In genomic region chr7:47100815-47101435, GRCh38 we compare ENCODE assay signal across 8 cellular contexts.
DNase-seq lines count a peak whose midpoint lies in the region; ATAC-seq and TF ChIP-seq lines count a peak whose summit lies in the region.

No MANE protein-coding gene starts in this region.

- intact Hi-C loops in left ventricle myocardium superior (cut with micrococcal nuclease), result loop anchor here (10.0 kb wide), 2 partner anchors 74 to 736 kb away; no protein-coding TSS in a partner anchor

- ATAC-seq in SK-N-SH treated with all-trans-retinoic acid at 6 μM for 48 hours (peak; percentile 94), left ventricle myocardium superior (peak; percentile 59), HG03280 (IDR thresholded peaks at IDR 0.05; ENCODE audit: unreplicated experiment) (no peak)

- DNase-seq in Caki2 (ENCODE audit: low read depth) (peak; percentile 38), HuH-7.5 (ENCODE audit: low spot score) (peak; percentile 43), left ventricle myocardium superior (peak; percentile 68), hypothalamus (lab: John Stamatoyannopoulos, UW) (no peak), NCI-H2227 (lab: John Stamatoyannopoulos, UW; ENCODE audit: unreplicated experiment) (no peak)
- DNase-seq in stimulated activated naive CD4-positive, alpha-beta T cell (lab: John Stamatoyannopoulos, UW), result no peak

- in situ Hi-C loops in Caki2 (cut with HindIII; ENCODE audit: low pct_unique_long_range_greater_than_20kb, low sequenced_read_pairs), result no loop called here

TF ChIP-seq in SK-N-SH treated with all-trans-retinoic acid at 6 μM for 48 hours, 23 proteins besides CTCF, POLR2A, EP300 and RAD21:
- TF ChIP-seq, protein P1, sequence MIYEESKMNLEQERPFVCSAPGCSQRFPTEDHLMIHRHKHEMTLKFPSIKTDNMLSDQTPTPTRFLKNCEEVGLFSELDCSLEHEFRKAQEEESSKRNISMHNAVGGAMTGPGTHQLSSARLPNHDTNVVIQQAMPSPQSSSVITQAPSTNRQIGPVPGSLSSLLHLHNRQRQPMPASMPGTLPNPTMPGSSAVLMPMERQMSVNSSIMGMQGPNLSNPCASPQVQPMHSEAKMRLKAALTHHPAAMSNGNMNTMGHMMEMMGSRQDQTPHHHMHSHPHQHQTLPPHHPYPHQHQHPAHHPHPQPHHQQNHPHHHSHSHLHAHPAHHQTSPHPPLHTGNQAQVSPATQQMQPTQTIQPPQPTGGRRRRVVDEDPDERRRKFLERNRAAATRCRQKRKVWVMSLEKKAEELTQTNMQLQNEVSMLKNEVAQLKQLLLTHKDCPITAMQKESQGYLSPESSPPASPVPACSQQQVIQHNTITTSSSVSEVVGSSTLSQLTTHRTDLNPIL (CRISPR knock-in tag; IDR thresholded peaks at IDR 0.05; ENCODE audit: low read depth), result no peak
- TF ChIP-seq ZC3H10 (CRISPR knock-in tag; IDR thresholded peaks at IDR 0.05) (no peak), TCF4 (CRISPR knock-in tag; IDR thresholded peaks at IDR 0.05; ENCODE audit: borderline replicate concordance) (no peak), PATZ1 (CRISPR knock-in tag; IDR thresholded peaks at IDR 0.05; ENCODE audit: borderline replicate concordance) (no peak), BACH2 (CRISPR knock-in tag; IDR thresholded peaks at IDR 0.05; ENCODE audit: borderline replicate concordance) (no peak), PPARA (CRISPR knock-in tag; IDR thresholded peaks at IDR 0.05; ENCODE audit: borderline replicate concordance) (no peak), TOX (CRISPR knock-in tag; IDR thresholded peaks at IDR 0.05; ENCODE audit: borderline replicate concordance) (no peak), SNAI2 (CRISPR knock-in tag; IDR thresholded peaks at IDR 0.05) (no peak), ISL1 (CRISPR knock-in tag; IDR thresholded peaks at IDR 0.05) (no peak), ZFP3 (CRISPR knock-in tag; IDR thresholded peaks at IDR 0.05) (no peak), ZNF565 (CRISPR knock-in tag; conservative IDR thresholded peaks at IDR 0.05; ENCODE audit: low read depth) (no peak), ZNF70 (CRISPR knock-in tag; IDR thresholded peaks at IDR 0.05) (no peak), RARB (CRISPR knock-in tag; IDR thresholded peaks at IDR 0.05) (no peak), ESRRG (CRISPR knock-in tag; IDR thresholded peaks at IDR 0.05) (no peak)
- TF ChIP-seq, protein P2, sequence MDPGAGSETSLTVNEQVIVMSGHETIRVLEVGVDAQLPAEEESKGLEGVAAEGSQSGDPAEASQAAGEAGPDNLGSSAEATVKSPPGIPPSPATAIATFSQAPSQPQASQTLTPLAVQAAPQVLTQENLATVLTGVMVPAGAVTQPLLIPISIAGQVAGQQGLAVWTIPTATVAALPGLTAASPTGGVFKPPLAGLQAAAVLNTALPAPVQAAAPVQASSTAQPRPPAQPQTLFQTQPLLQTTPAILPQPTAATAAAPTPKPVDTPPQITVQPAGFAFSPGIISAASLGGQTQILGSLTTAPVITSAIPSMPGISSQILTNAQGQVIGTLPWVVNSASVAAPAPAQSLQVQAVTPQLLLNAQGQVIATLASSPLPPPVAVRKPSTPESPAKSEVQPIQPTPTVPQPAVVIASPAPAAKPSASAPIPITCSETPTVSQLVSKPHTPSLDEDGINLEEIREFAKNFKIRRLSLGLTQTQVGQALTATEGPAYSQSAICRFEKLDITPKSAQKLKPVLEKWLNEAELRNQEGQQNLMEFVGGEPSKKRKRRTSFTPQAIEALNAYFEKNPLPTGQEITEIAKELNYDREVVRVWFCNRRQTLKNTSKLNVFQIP (CRISPR knock-in tag; IDR thresholded peaks at IDR 0.05; ENCODE audit: borderline replicate concordance, low read depth), result no peak
TF ChIP-seq in SK-N-SH treated with all-trans-retinoic acid at 6 μM for 48 hours: peak in this region for 0.

Comparison
In these comparisons a context has a peak if more than half of its experiments do, and no peak if none do; other contexts are left out.
1. DNase-seq: peak in Caki2 (single experiment), HuH-7.5 (single experiment) and left ventricle myocardium superior (single experiment); none in stimulated activated naive CD4-positive, alpha-beta T cell (0 of 6), hypothalamus (0 of 51) and NCI-H2227 (single experiment).